ENCODE assay signal across 1 cellular context in the genomic region with DNA sequence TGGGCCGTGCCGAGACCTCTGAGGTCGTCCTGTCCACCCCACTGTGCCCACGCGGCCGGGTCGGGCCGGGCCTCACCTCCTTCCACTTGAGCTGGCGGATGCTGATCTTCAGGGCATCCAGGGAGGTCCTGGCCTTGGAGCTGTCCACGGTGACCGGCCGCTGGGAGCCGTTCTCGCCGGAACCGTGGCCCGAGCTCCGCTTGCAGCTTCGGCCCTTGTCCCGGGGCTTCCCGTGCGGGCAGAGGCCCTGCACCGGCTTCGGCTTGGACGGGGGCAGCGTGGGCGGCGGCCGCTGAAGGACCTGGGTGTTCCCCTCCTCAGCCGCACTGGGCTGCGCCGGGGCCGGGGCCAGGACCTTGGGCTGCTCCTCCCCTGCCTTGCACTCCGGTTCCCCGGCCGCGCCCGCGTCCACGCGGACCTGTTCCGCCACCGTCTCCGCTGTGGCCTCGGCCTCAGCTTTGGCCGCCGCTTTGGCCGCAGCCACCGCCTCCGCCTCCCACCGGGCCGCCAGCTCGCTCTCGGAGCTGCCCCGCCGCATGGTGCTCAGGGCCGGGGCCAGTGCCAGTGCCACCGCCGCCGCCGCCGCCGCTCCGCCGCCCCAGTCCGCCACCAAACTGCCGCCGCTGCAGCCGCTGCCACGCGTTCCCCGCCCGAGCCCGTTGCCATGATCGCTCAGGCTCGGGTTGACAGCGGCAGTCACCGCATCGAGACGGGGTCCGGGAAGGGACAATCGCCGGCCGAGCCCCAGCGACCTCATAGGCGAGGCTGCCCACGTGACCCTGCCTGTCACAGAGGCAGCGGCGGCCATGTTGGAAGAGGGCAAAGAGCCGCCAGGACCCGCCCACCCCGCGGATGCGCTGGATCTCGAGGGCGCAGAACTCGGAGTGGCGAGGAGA.
TF ChIP-seq lines count a peak whose summit lies in the region.

A gene with protein sequence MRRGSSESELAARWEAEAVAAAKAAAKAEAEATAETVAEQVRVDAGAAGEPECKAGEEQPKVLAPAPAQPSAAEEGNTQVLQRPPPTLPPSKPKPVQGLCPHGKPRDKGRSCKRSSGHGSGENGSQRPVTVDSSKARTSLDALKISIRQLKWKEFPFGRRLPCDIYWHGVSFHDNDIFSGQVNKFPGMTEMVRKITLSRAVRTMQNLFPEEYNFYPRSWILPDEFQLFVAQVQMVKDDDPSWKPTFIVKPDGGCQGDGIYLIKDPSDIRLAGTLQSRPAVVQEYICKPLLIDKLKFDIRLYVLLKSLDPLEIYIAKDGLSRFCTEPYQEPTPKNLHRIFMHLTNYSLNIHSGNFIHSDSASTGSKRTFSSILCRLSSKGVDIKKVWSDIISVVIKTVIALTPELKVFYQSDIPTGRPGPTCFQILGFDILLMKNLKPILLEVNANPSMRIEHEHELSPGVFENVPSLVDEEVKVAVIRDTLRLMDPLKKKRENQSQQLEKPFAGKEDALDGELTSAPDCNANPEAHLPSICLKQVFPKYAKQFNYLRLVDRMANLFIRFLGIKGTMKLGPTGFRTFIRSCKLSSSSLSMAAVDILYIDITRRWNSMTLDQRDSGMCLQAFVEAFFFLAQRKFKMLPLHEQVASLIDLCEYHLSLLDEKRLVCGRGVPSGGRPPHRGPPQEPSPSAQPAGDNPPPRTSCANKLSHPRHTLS (minus strand): TSS at position 698 of the 896 bp plus-strand sequence. CDS start 160 bp downstream, at position 538.

TF ChIP-seq in H1, 55 proteins besides CTCF, POLR2A, EP300 and RAD21:
- TF ChIP-seq USF2 (IDR thresholded peaks at IDR 0.05; ENCODE audit: low read length) = peak; percentile 99
- TF ChIP-seq TEAD4 (IDR thresholded peaks at IDR 0.05; ENCODE audit: low read depth, low read length) = no peak
- peak; percentile 50; the same call in 1 of the 2 replicates for TF ChIP-seq CHD2 (IDR thresholded peaks at IDR 0.05; ENCODE audit: low read length)
- TF ChIP-seq, protein P1, sequence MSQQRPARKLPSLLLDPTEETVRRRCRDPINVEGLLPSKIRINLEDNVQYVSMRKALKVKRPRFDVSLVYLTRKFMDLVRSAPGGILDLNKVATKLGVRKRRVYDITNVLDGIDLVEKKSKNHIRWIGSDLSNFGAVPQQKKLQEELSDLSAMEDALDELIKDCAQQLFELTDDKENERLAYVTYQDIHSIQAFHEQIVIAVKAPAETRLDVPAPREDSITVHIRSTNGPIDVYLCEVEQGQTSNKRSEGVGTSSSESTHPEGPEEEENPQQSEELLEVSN (IDR thresholded peaks at IDR 0.05) = peak; percentile 50
- no peak for TF ChIP-seq NANOG (IDR thresholded peaks at IDR 0.05; ENCODE audit: insufficient read depth, low read depth, low read length, poor library complexity, severe bottlenecking)
- no peak for TF ChIP-seq TBP (IDR thresholded peaks at IDR 0.05; ENCODE audit: low read depth, low read length)
- TF ChIP-seq, protein P2, sequence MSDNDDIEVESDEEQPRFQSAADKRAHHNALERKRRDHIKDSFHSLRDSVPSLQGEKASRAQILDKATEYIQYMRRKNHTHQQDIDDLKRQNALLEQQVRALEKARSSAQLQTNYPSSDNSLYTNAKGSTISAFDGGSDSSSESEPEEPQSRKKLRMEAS (IDR thresholded peaks at IDR 0.05) = peak; percentile 88
- 0 out of 2 replicates have a peak, but pooled peaks have one; percentile 18 for TF ChIP-seq SRF (IDR thresholded peaks at IDR 0.05; ENCODE audit: low read depth, low read length)
- TF ChIP-seq RBBP5 (IDR thresholded peaks at IDR 0.05; ENCODE audit: borderline replicate concordance, low read depth, low read length) = peak; percentile 18; the same call in 1 of the 2 replicates
- TF ChIP-seq SIN3A (conservative IDR thresholded peaks at IDR 0.05 in 1 of 2, IDR thresholded peaks at IDR 0.05 in 1 of 2; ENCODE audit: low read depth in 1 of 2, low read length in 2 of 2) = peak; percentile 96 to 98
- TF ChIP-seq SP1 (IDR thresholded peaks at IDR 0.05; ENCODE audit: low read depth, low read length) = peak; percentile 74; the same call in 1 of the 2 replicates
- TF ChIP-seq ASH2L (IDR thresholded peaks at IDR 0.05; ENCODE audit: low read length) = peak; percentile 41
- TF ChIP-seq EGR1 (IDR thresholded peaks at IDR 0.05; ENCODE audit: borderline replicate concordance, low read depth, low read length) = peak; percentile 66; the same call in 1 of the 2 replicates
- TF ChIP-seq, protein P3, sequence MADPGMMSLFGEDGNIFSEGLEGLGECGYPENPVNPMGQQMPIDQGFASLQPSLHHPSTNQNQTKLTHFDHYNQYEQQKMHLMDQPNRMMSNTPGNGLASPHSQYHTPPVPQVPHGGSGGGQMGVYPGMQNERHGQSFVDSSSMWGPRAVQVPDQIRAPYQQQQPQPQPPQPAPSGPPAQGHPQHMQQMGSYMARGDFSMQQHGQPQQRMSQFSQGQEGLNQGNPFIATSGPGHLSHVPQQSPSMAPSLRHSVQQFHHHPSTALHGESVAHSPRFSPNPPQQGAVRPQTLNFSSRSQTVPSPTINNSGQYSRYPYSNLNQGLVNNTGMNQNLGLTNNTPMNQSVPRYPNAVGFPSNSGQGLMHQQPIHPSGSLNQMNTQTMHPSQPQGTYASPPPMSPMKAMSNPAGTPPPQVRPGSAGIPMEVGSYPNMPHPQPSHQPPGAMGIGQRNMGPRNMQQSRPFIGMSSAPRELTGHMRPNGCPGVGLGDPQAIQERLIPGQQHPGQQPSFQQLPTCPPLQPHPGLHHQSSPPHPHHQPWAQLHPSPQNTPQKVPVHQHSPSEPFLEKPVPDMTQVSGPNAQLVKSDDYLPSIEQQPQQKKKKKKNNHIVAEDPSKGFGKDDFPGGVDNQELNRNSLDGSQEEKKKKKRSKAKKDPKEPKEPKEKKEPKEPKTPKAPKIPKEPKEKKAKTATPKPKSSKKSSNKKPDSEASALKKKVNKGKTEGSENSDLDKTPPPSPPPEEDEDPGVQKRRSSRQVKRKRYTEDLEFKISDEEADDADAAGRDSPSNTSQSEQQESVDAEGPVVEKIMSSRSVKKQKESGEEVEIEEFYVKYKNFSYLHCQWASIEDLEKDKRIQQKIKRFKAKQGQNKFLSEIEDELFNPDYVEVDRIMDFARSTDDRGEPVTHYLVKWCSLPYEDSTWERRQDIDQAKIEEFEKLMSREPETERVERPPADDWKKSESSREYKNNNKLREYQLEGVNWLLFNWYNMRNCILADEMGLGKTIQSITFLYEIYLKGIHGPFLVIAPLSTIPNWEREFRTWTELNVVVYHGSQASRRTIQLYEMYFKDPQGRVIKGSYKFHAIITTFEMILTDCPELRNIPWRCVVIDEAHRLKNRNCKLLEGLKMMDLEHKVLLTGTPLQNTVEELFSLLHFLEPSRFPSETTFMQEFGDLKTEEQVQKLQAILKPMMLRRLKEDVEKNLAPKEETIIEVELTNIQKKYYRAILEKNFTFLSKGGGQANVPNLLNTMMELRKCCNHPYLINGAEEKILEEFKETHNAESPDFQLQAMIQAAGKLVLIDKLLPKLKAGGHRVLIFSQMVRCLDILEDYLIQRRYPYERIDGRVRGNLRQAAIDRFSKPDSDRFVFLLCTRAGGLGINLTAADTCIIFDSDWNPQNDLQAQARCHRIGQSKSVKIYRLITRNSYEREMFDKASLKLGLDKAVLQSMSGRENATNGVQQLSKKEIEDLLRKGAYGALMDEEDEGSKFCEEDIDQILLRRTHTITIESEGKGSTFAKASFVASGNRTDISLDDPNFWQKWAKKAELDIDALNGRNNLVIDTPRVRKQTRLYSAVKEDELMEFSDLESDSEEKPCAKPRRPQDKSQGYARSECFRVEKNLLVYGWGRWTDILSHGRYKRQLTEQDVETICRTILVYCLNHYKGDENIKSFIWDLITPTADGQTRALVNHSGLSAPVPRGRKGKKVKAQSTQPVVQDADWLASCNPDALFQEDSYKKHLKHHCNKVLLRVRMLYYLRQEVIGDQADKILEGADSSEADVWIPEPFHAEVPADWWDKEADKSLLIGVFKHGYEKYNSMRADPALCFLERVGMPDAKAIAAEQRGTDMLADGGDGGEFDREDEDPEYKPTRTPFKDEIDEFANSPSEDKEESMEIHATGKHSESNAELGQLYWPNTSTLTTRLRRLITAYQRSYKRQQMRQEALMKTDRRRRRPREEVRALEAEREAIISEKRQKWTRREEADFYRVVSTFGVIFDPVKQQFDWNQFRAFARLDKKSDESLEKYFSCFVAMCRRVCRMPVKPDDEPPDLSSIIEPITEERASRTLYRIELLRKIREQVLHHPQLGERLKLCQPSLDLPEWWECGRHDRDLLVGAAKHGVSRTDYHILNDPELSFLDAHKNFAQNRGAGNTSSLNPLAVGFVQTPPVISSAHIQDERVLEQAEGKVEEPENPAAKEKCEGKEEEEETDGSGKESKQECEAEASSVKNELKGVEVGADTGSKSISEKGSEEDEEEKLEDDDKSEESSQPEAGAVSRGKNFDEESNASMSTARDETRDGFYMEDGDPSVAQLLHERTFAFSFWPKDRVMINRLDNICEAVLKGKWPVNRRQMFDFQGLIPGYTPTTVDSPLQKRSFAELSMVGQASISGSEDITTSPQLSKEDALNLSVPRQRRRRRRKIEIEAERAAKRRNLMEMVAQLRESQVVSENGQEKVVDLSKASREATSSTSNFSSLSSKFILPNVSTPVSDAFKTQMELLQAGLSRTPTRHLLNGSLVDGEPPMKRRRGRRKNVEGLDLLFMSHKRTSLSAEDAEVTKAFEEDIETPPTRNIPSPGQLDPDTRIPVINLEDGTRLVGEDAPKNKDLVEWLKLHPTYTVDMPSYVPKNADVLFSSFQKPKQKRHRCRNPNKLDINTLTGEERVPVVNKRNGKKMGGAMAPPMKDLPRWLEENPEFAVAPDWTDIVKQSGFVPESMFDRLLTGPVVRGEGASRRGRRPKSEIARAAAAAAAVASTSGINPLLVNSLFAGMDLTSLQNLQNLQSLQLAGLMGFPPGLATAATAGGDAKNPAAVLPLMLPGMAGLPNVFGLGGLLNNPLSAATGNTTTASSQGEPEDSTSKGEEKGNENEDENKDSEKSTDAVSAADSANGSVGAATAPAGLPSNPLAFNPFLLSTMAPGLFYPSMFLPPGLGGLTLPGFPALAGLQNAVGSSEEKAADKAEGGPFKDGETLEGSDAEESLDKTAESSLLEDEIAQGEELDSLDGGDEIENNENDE (IDR thresholded peaks at IDR 0.05; ENCODE audit: insufficient replicate concordance, low read length) = no peak
- TF ChIP-seq GABPA (IDR thresholded peaks at IDR 0.05; ENCODE audit: borderline replicate concordance, insufficient read depth, low read length) = no peak
- TF ChIP-seq, protein P4, sequence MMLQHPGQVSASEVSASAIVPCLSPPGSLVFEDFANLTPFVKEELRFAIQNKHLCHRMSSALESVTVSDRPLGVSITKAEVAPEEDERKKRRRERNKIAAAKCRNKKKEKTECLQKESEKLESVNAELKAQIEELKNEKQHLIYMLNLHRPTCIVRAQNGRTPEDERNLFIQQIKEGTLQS (IDR thresholded peaks at IDR 0.05; ENCODE audit: insufficient read depth, low read depth, low read length) = peak; percentile 94
- no peak for TF ChIP-seq RNF2 (IDR thresholded peaks at IDR 0.05; ENCODE audit: borderline replicate concordance, low read depth, low read length, missing control alignments, poor library complexity, severe bottlenecking)
- no peak for TF ChIP-seq CHD1 (IDR thresholded peaks at IDR 0.05; ENCODE audit: low read depth, low read length)
- TF ChIP-seq, protein P5, sequence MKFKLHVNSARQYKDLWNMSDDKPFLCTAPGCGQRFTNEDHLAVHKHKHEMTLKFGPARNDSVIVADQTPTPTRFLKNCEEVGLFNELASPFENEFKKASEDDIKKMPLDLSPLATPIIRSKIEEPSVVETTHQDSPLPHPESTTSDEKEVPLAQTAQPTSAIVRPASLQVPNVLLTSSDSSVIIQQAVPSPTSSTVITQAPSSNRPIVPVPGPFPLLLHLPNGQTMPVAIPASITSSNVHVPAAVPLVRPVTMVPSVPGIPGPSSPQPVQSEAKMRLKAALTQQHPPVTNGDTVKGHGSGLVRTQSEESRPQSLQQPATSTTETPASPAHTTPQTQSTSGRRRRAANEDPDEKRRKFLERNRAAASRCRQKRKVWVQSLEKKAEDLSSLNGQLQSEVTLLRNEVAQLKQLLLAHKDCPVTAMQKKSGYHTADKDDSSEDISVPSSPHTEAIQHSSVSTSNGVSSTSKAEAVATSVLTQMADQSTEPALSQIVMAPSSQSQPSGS (IDR thresholded peaks at IDR 0.05; ENCODE audit: low read length) = no peak
- peak; percentile 100 for TF ChIP-seq YY1 (IDR thresholded peaks at IDR 0.05; ENCODE audit: low read depth, low read length)
- peak in 1 of 2 experiments; percentile 80; a peak in 2 of 4 replicates for TF ChIP-seq HDAC2 (IDR thresholded peaks at IDR 0.05; ENCODE audit: borderline replicate concordance in 1 of 2, low read depth in 2 of 2, low read length in 2 of 2)
- no peak for TF ChIP-seq SAP30 (IDR thresholded peaks at IDR 0.05; ENCODE audit: insufficient read depth, insufficient replicate concordance, low read length)
- no peak for TF ChIP-seq RXRA (IDR thresholded peaks at IDR 0.05; ENCODE audit: insufficient read depth, low read depth, low read length)
- peak; percentile 58; the same call in 1 of the 2 replicates for TF ChIP-seq SIX5 (IDR thresholded peaks at IDR 0.05; ENCODE audit: low read depth, low read length)
- no peak for TF ChIP-seq POLR2AphosphoS5 (IDR thresholded peaks at IDR 0.05; ENCODE audit: low read depth, low read length)
- TF ChIP-seq PHF8 (conservative IDR thresholded peaks at IDR 0.05; ENCODE audit: low read depth, low read length) = no peak
- TF ChIP-seq FOSL1 (IDR thresholded peaks at IDR 0.05; ENCODE audit: insufficient read depth, low read depth, low read length) = no peak
- TF ChIP-seq GTF2F1 (IDR thresholded peaks at IDR 0.05; ENCODE audit: borderline replicate concordance, low read depth, low read length) = no peak
- peak; percentile 92 for TF ChIP-seq CREB1 (IDR thresholded peaks at IDR 0.05)
- TF ChIP-seq SP2 (IDR thresholded peaks at IDR 0.05; ENCODE audit: low read length) = no peak
